ENCODE assay signal across 11 cellular contexts in genomic region chr1:243313635-243314536, GRCh38.
DNase-seq lines count a peak whose midpoint lies in the region; ATAC-seq lines count a peak whose summit lies in the region.
"Had no signal": no experiment of that assay in that cellular context is flagged by ENCODE, and none has a peak within 500 bp of the region (broad histone marks: within the 10 kb centered on the region; RNA-seq: fewer than 3 reads in every experiment).

No MANE protein-coding gene starts in this region.

- no peak overlapping the region for H3K9ac ChIP-seq in BLaER1

- ATAC-seq in GM19025 (IDR thresholded peaks at IDR 0.05; ENCODE audit: low read depth, unreplicated experiment): peak; percentile 63
- ATAC-seq in HG02870 (IDR thresholded peaks at IDR 0.05; ENCODE audit: unreplicated experiment): peak; percentile 75

- H3K27me3 ChIP-seq in BLaER1: no peaks in the 10 kb centered on the region
- H3K27me3 ChIP-seq: pancreas, SJSA1 had no signal

- DNase-seq in NCI-H82 treated with DMSO at 0.1 percent for 48 hours (lab: John Stamatoyannopoulos, UW; ENCODE audit: unreplicated experiment): peak; percentile 27
- no peak for DNase-seq in NCI-H1417 treated with DMSO at 0.1 percent for 48 hours (lab: John Stamatoyannopoulos, UW)
- no peak for DNase-seq in AG20443 (ENCODE audit: low spot score)
- DNase-seq in Ammon's horn (ENCODE audit: low spot score): no peak
- DNase-seq in activated T-cell treated with anti-CD3 and anti-CD28 coated beads, Interleukin-2, amount 50 U/mL, for 48 hours: no peak
- DNase-seq: AML-193, pancreas had no signal

- H3K36me3 ChIP-seq in BLaER1: peaks cover 26% of the 10 kb centered on the region

- no peak overlapping the region for H3K4me3 ChIP-seq in BLaER1
- H3K4me3 ChIP-seq: pancreas, SJSA1 had no signal

- H3K9me3 ChIP-seq in BLaER1: no peaks in the 10 kb centered on the region
- H3K9me3 ChIP-seq: pancreas, SJSA1 had no signal

- no peaks in the 10 kb centered on the region for H4K20me1 ChIP-seq in BLaER1

- peak overlapping the region; percentile 40; the same call in 1 of the 2 replicates for H3K27ac ChIP-seq in BLaER1
- H3K27ac ChIP-seq: pancreas, SJSA1 had no signal

- peaks cover 15% of the 10 kb centered on the region for H3K4me1 ChIP-seq in BLaER1
- H3K4me1 ChIP-seq: SJSA1 had no signal

- peak overlapping the region; percentile 66 for H3K4me2 ChIP-seq in BLaER1
